ENCODE assay signal across 8 cellular contexts in genomic region chr3:197734667-197735318, GRCh38. TPM values are rescaled to one million over a fixed set of nuclear protein-coding genes. Genes with fewer than 3 reads are reported as not detected.
A peak's percentile ranks its signal among the peaks of the same experiment; 100 is the strongest.
DNase-seq lines count a peak whose midpoint lies in the region; ATAC-seq, FAIRE-seq and TF ChIP-seq lines count a peak whose summit lies in the region.

No MANE protein-coding gene starts in this region.

- H3K4me1 Mint-ChIP-seq in memory B cell (peaks cover 32% of the 10 kb centered on the region), GM23338 (peaks cover 18% of the 10 kb centered on the region), endodermal cell (peaks cover 12% of the 10 kb centered on the region)

- H3K4me3 ChIP-seq in NB4 (ENCODE audit: low read depth, low read length) = no peak overlapping the region
- H3K4me3 ChIP-seq in GM23338 = no peak overlapping the region
- no peak overlapping the region for H3K4me3 ChIP-seq in ovary
- no peak overlapping the region for H3K4me3 ChIP-seq in endodermal cell (ENCODE audit: low read length)

- intact Hi-C loops in ovary (cut with DNase I) = no loop called here

- peaks cover 7% of the 10 kb centered on the region; the same call in 1 of the 2 replicates for H3F3A ChIP-seq in GM23338 (replicated peaks; ENCODE audit: low read depth)

- H3K27me3 Mint-ChIP-seq in memory B cell (no peaks in the 10 kb centered on the region), GM23338 (ENCODE audit: insufficient read depth, low read depth, poor library complexity) (peaks cover 9% of the 10 kb centered on the region), endodermal cell (ENCODE audit: insufficient read depth) (peaks cover 1% of the 10 kb centered on the region)

- no peak for DNase-seq in GM18507 (ENCODE audit: extremely low spot score, insufficient read length, low read depth)
- DNase-seq in NB4 (ENCODE audit: low read depth) = peak; percentile 51
- DNase-seq in memory B cell (ENCODE audit: low spot score in 2 of 2) = peak in 1 of 2 donors; percentile 63
- no peak for DNase-seq in GM23338 (ENCODE audit: low spot score)
- DNase-seq in ovary = no peak
- DNase-seq in NCI-H2107 treated with DMSO at 0.1 percent for 48 hours (lab: John Stamatoyannopoulos, UW; ENCODE audit: unreplicated experiment) = no peak
- no peak for DNase-seq in endodermal cell

- TF ChIP-seq CTCF in NB4 (IDR thresholded peaks at IDR 0.05; ENCODE audit: low read depth, low read length) (no peak), GM23338 (conservative IDR thresholded peaks at IDR 0.05; ENCODE audit: low read depth in 2 of 2) (no peak), ovary (IDR thresholded peaks at IDR 0.05) (no peak), endodermal cell (conservative IDR thresholded peaks at IDR 0.05) (no peak)

- peaks cover 3% of the 10 kb centered on the region for H3K36me3 Mint-ChIP-seq in memory B cell
- H3K36me3 Mint-ChIP-seq in GM23338 (ENCODE audit: low read depth) = no peaks in the 10 kb centered on the region; the same call in 2 of the 3 replicates
- peaks cover 10% of the 10 kb centered on the region for H3K36me3 Mint-ChIP-seq in endodermal cell (ENCODE audit: low read depth)

- WGBS in ovary, 3 donors = 75 to 89% (median 79%) methylated on average over 7 of the region's 7 CpGs
- WGBS in endodermal cell (ENCODE audit: insufficient coverage in 1 of 2, insufficient read length in 1 of 2), 2 experiments = 94 to 97% methylated on average over 6 to 7 of the region's 7 CpGs

- H3K9me3 ChIP-seq in ovary (no peaks in the 10 kb centered on the region), endodermal cell (ENCODE audit: control insufficient read depth, low read length) (no peaks in the 10 kb centered on the region)

- H3K4me2 ChIP-seq in GM23338 = no peak overlapping the region

- TF ChIP-seq POLR2A in NB4 (IDR thresholded peaks at IDR 0.05; ENCODE audit: extremely low read depth, insufficient read length) (no peak), ovary (IDR thresholded peaks at IDR 0.05) (no peak)

- TF ChIP-seq EP300 in ovary (IDR thresholded peaks at IDR 0.05) = no peak

- FAIRE-seq in GM18507 (lab: Jason Lieb, UNC) = peak; percentile 92

- H3K27me3 ChIP-seq in GM23338 (ENCODE audit: insufficient read depth) (no peaks in the 10 kb centered on the region), ovary (no peaks in the 10 kb centered on the region), endodermal cell (ENCODE audit: control insufficient read depth, insufficient read depth, low read length, poor library complexity, severe bottlenecking) (no peaks in the 10 kb centered on the region)

- peak; percentile 32 for ATAC-seq in GM21786 (IDR thresholded peaks at IDR 0.05; ENCODE audit: unreplicated experiment)
- peak; percentile 55 for ATAC-seq in memory B cell (ENCODE audit: low read depth)
- no peak for ATAC-seq in GM23338

- H3K36me3 ChIP-seq in GM23338 (ENCODE audit: insufficient read depth) = no peaks in the 10 kb centered on the region
- H3K36me3 ChIP-seq in ovary = no peaks in the 10 kb centered on the region
- H3K36me3 ChIP-seq in endodermal cell (ENCODE audit: control insufficient read depth, insufficient read depth, low read length) = no peaks in the 10 kb centered on the region

- H3K9me3 Mint-ChIP-seq in memory B cell = no peaks in the 10 kb centered on the region
- no peaks in the 10 kb centered on the region for H3K9me3 Mint-ChIP-seq in GM23338
- peaks cover 10% of the 10 kb centered on the region for H3K9me3 Mint-ChIP-seq in endodermal cell

- no peak overlapping the region for H3K9ac ChIP-seq in endodermal cell (ENCODE audit: extremely low read depth, low read length, poor library complexity, severe bottlenecking)

- peak overlapping the region; percentile 98 for H3K27ac Mint-ChIP-seq in memory B cell
- H3K27ac Mint-ChIP-seq in GM23338 = no peak overlapping the region
- no peak overlapping the region for H3K27ac Mint-ChIP-seq in endodermal cell

- H3K27ac ChIP-seq in GM23338 (ENCODE audit: low read depth) (no peak overlapping the region), ovary (no peak overlapping the region), endodermal cell (ENCODE audit: low read depth, low read length) (no peak overlapping the region)

- H3K79me2 ChIP-seq in GM23338 (replicated peaks; ENCODE audit: insufficient read depth) = peaks cover 29% of the 10 kb centered on the region

- peaks cover 7% of the 10 kb centered on the region for H4K20me1 ChIP-seq in GM23338 (replicated peaks; ENCODE audit: insufficient read depth)

- H2AFZ ChIP-seq in GM23338 = no peak overlapping the region

- H3K4me1 ChIP-seq in GM23338 (ENCODE audit: insufficient read depth) (peaks cover 8% of the 10 kb centered on the region; the same call in 1 of the 2 replicates), ovary (ENCODE audit: insufficient read depth) (peaks cover 2% of the 10 kb centered on the region), endodermal cell (ENCODE audit: control insufficient read depth, insufficient read depth, low read length) (peaks cover 3% of the 10 kb centered on the region)

- peak overlapping the region; percentile 82 for H3K4me3 Mint-ChIP-seq in memory B cell
- H3K4me3 Mint-ChIP-seq in GM23338 = no peak overlapping the region; the same call in 2 of the 3 replicates
- H3K4me3 Mint-ChIP-seq in endodermal cell = no peak overlapping the region

- no peaks in the 10 kb centered on the region for H3K9me2 ChIP-seq in GM23338 (ENCODE audit: insufficient read depth)

TF ChIP-seq in GM23338, 12 proteins besides CTCF, POLR2A, EP300 and RAD21 (continues in another document):
- TF ChIP-seq NANOG (IDR thresholded peaks at IDR 0.05; ENCODE audit: borderline replicate concordance) = no peak
- TF ChIP-seq REST (IDR thresholded peaks at IDR 0.05; ENCODE audit: unreplicated experiment) = no peak

RNA-seq across cellular contexts. Expression of gene RUBCN, which starts 1.9 kb away (rescaled TPM):
- total RNA-seq in GM23338 (2014; rRNA removed; shearing (Covaris generic)) = 23.8 and 33.2 TPM in 2 replicates
- polyA plus RNA-seq in GM23338 (2016; fragmentation: Nextera tagmentation; extraction: Ambion mirVana) = 11.3 and 13.1 TPM in 2 replicates
- total RNA-seq in ovary = 10 to 100 TPM; 20.0 to 36.2 (median 27.5) TPM
- 10 to 100 TPM in 1 of 2 donors, 1 to 10 TPM in 1; 9.5 to 11.4 TPM for polyA plus RNA-seq in ovary
- 10 to 100 TPM; 17.2 to 18.3 TPM for total RNA-seq in endodermal cell
- polyA plus RNA-seq in endodermal cell (2013, experiment 1 of 2) = 17.0 TPM
- polyA plus RNA-seq in endodermal cell (2013, experiment 2 of 2) = 14.1 TPM

RNA-seq across cellular contexts. Expression of gene FYTTD1, which starts 14.9 kb away (rescaled TPM):
- total RNA-seq in GM23338 (2014; rRNA removed; shearing (Covaris generic)) = 13.7 and 24.7 TPM in 2 replicates
- polyA plus RNA-seq in GM23338 (2016; fragmentation: Nextera tagmentation; extraction: Ambion mirVana) (14.0 and 14.8 TPM in 2 replicates), ovary (10 to 100 TPM; 16.8 to 49.6 TPM)
- total RNA-seq in ovary (10 to 100 TPM; 23.8 to 70.5 (median 58.0) TPM), endodermal cell (10 to 100 TPM; 39.0 to 41.5 TPM)
- polyA plus RNA-seq in endodermal cell (2013, experiment 1 of 2) = 42.7 TPM
- polyA plus RNA-seq in endodermal cell (2013, experiment 2 of 2) = 38.0 TPM

RNA-seq across cellular contexts. Expression of gene LRCH3, which starts 56.3 kb away (rescaled TPM):
- total RNA-seq in GM23338 (2014; rRNA removed; shearing (Covaris generic)) = 60.0 and 66.8 TPM in 2 replicates
- polyA plus RNA-seq in GM23338 (2016; fragmentation: Nextera tagmentation; extraction: Ambion mirVana) (17.1 and 22.9 TPM in 2 replicates), ovary (10 to 100 TPM; 20.9 to 69.6 TPM)
- total RNA-seq in ovary (100 to 1,000 TPM in 2 of 7 donors, 10 to 100 TPM in 5; 44.4 to 192 (median 61.6) TPM), endodermal cell (10 to 100 TPM; 67.1 to 70.2 TPM)
- 36.1 TPM for polyA plus RNA-seq in endodermal cell (2013, experiment 1 of 2)
- polyA plus RNA-seq in endodermal cell (2013, experiment 2 of 2) = 37.5 TPM
